ENCODE assay signal across 1 cellular context in genomic region chr4:169094656-169095231, GRCh38.
TF ChIP-seq lines count a peak whose summit lies in the region.

No MANE protein-coding gene starts in this region.

TF ChIP-seq in GM12878, 131 proteins besides CTCF, POLR2A, EP300 and RAD21 (continued from another document):
- TF ChIP-seq ZNF384 (IDR thresholded peaks at IDR 0.05; ENCODE audit: borderline replicate concordance, low read depth, low read length) (0 out of 2 replicates have a peak, but pooled peaks have one; percentile 8), PML (IDR thresholded peaks at IDR 0.05; ENCODE audit: low read length) (no peak), JUNB (IDR thresholded peaks at IDR 0.05) (peak; percentile 72), ATF7 (IDR thresholded peaks at IDR 0.05; ENCODE audit: low read depth) (0 out of 2 replicates have a peak, but pooled peaks have one; percentile 25), MEF2A (IDR thresholded peaks at IDR 0.05; ENCODE audit: insufficient read depth, low read depth, low read length) (0 out of 2 replicates have a peak, but pooled peaks have one; percentile 50), RUNX3 (IDR thresholded peaks at IDR 0.05; ENCODE audit: low read length) (peak; percentile 65; the same call in 1 of the 2 replicates), RELB (IDR thresholded peaks at IDR 0.05; ENCODE audit: low read depth) (peak; percentile 33; the same call in 1 of the 2 replicates), HDGF (IDR thresholded peaks at IDR 0.05) (no peak), EED (IDR thresholded peaks at IDR 0.05; ENCODE audit: low read depth) (0 out of 2 replicates have a peak, but pooled peaks have one; percentile 54)
